Comparison of ENCODE assay signal across 24 cellular contexts in the genomic region with DNA sequence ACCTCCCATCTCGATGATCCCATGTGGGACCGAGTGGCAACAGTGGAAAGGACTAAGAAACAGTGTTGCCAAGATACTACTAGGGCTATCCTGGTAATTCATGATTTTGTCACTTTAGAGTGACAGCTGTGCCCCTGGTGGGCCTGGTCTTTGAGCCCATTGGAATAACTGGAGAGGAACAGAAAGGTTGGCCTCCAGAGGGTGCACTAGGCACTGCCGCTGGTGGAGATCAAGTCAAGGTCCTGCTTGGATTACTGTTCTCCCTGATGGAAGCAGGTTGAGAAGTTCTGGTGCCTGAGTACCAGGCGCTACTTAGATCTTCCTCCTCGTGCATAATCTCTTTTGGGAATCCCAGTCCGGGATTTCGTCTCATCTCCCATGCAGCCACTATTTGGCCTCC.
A peak's percentile ranks its signal among the peaks of the same experiment; 100 is the strongest.
DNase-seq lines count a peak whose midpoint lies in the region; ATAC-seq and TF ChIP-seq lines count a peak whose summit lies in the region.
"Had no signal": no experiment of that assay in that cellular context is flagged by ENCODE, and none has a peak within 500 bp of the region (broad histone marks: within the 10 kb centered on the region; RNA-seq: fewer than 3 reads in every experiment).

No MANE protein-coding gene starts in this region.

- CTCF ChIA-PET in OCI-LY7 (lab: Charles Lee; ENCODE audit: unreplicated experiment), result no interaction called here

- TF ChIP-seq CTCF in BE2C (IDR thresholded peaks at IDR 0.05; ENCODE audit: low read depth, low read length) (peak; percentile 48), GM23338 (conservative IDR thresholded peaks at IDR 0.05; ENCODE audit: low read depth in 2 of 2) (peak; percentile 35 to 69; a peak in 2 of 4 replicates), OCI-LY7 (conservative IDR thresholded peaks at IDR 0.05; ENCODE audit: low read length) (no peak; the same call in 1 of the 2 replicates), epithelial cell of proximal tubule (conservative IDR thresholded peaks at IDR 0.05; ENCODE audit: low read depth, low read length) (peak; percentile 10), heart left ventricle (IDR thresholded peaks at IDR 0.05) (no peak)

- no peaks in the 10 kb centered on the region for H3F3A ChIP-seq in GM23338 (replicated peaks; ENCODE audit: low read depth)

- H3K36me3 Mint-ChIP-seq in GM23338 (ENCODE audit: low read depth), result no peaks in the 10 kb centered on the region
- H3K36me3 Mint-ChIP-seq: activated CD8-positive, alpha-beta memory T cell treated with anti-CD3 and anti-CD28 coated beads, Interleukin-2, amount 10 ng/mL, durations not matched to agents 7 days and 5 days; CD14-positive monocyte had no signal

- H3K79me2 ChIP-seq in GM23338 (replicated peaks; ENCODE audit: insufficient read depth), result no peaks in the 10 kb centered on the region
- H3K79me2 ChIP-seq in OCI-LY7 (ENCODE audit: insufficient read depth, low read depth, low read length), result no peaks in the 10 kb centered on the region

- H3K27me3 Mint-ChIP-seq in GM23338 (ENCODE audit: insufficient read depth, low read depth, poor library complexity), result peaks cover 6% of the 10 kb centered on the region

- H3K4me3 ChIP-seq in BE2C (ENCODE audit: low read depth, low read length) (no peak overlapping the region), GM23338 (no peak overlapping the region), OCI-LY7 (ENCODE audit: low read depth, low read length, poor library complexity, severe bottlenecking) (no peak overlapping the region), epithelial cell of proximal tubule (ENCODE audit: low read depth, low read length) (no peak overlapping the region), heart left ventricle (no peak overlapping the region)
- H3K4me3 ChIP-seq: tibial artery had no signal

- 95 to 99% (median 97%) methylated on average over 6 to 7 of the region's 7 CpGs for WGBS in heart left ventricle, 4 donors

- H3K4me2 ChIP-seq in GM23338 (no peak overlapping the region), OCI-LY7 (ENCODE audit: low read length) (no peak overlapping the region)
- H3K4me2 ChIP-seq: SK-N-SH had no signal

- H2AFZ ChIP-seq in GM23338, result no peak overlapping the region
- H2AFZ ChIP-seq in OCI-LY7 (ENCODE audit: low read length), result no peak overlapping the region

- peak; percentile 46; the same call in 2 of the 3 replicates for ATAC-seq in GM23338
- ATAC-seq in heart left ventricle, result no peak
- ATAC-seq in GM18517 (IDR thresholded peaks at IDR 0.05; ENCODE audit: unreplicated experiment), result no peak
- ATAC-seq: activated CD8-positive, alpha-beta memory T cell treated with anti-CD3 and anti-CD28 coated beads, Interleukin-2, amount 10 ng/mL, durations not matched to agents 7 days and 5 days; esophagus mucosa; foreskin keratinocyte; stimulated activated naive CD8-positive, alpha-beta T cell treated with anti-CD3 and anti-CD28 coated beads, Interleukin-15, amount 100 ng/mL, for 72 hours had no signal

- H3K9me3 Mint-ChIP-seq in GM23338, result no peaks in the 10 kb centered on the region
- H3K9me3 Mint-ChIP-seq: activated CD4-positive, alpha-beta T cell treated with anti-CD3 and anti-CD28 coated beads, Interleukin-2, amount 10 ng/mL, durations not matched to agents 24 days and 14 days; activated naive CD4-positive, alpha-beta T cell treated with anti-CD3 and anti-CD28 coated beads for 36 hours; nephron; stimulated activated naive CD8-positive, alpha-beta T cell treated with anti-CD3 and anti-CD28 coated beads, Interleukin-15, amount 100 ng/mL, for 72 hours had no signal

- no peaks in the 10 kb centered on the region for H3K4me1 Mint-ChIP-seq in GM23338
- H3K4me1 Mint-ChIP-seq: activated CD8-positive, alpha-beta memory T cell treated with anti-CD3 and anti-CD28 coated beads, Interleukin-2, amount 10 ng/mL, durations not matched to agents 7 days and 5 days; CD14-positive monocyte; stimulated activated naive CD8-positive, alpha-beta T cell treated with anti-CD3 and anti-CD28 coated beads, Interleukin-15, amount 100 ng/mL, for 72 hours had no signal

- BruUV-seq in OCI-LY7 (replicated peaks; lab: Mats Ljungman, UMichigan), result no TSS peak

- DNase-seq in BE2C (peak; percentile 34), GM23338 (ENCODE audit: low spot score) (peak; percentile 33), OCI-LY7 (ENCODE audit: low spot score) (peak; percentile 2), epithelial cell of proximal tubule (ENCODE audit: low read depth) (no peak), CD1c-positive myeloid dendritic cell (ENCODE audit: extremely low spot score) (no peak), heart left ventricle (no peak), MV-4-11 (lab: John Stamatoyannopoulos, UW) (no peak)
- DNase-seq: activated CD4-positive, alpha-beta T cell treated with anti-CD3 and anti-CD28 coated beads, Interleukin-2, amount 10 ng/mL, durations not matched to agents 24 days and 14 days; activated CD8-positive, alpha-beta memory T cell treated with anti-CD3 and anti-CD28 coated beads, Interleukin-2, amount 10 ng/mL, durations not matched to agents 7 days and 5 days; activated naive CD4-positive, alpha-beta T cell treated with anti-CD3 and anti-CD28 coated beads for 36 hours; effector CD8-positive, alpha-beta T cell; foreskin keratinocyte; NCI-H1105 treated with DMSO at 0.1 percent for 48 hours; NCI-H2081; NCI-H446 treated with DMSO at 0.1 percent for 48 hours; SK-N-SH; stimulated activated naive CD8-positive, alpha-beta T cell treated with anti-CD3 and anti-CD28 coated beads, Interleukin-15, amount 100 ng/mL, for 72 hours; T-helper 2 cell; tibial artery had no signal

- H3K36me3 ChIP-seq in BE2C (no peaks in the 10 kb centered on the region), GM23338 (ENCODE audit: insufficient read depth) (no peaks in the 10 kb centered on the region; the same call in 1 of the 2 replicates), OCI-LY7 (ENCODE audit: insufficient read depth, low read length) (no peaks in the 10 kb centered on the region), heart left ventricle (no peaks in the 10 kb centered on the region)
- H3K36me3 ChIP-seq: tibial artery had no signal

- H3K27ac ChIP-seq in GM23338 (ENCODE audit: low read depth) (no peak overlapping the region), OCI-LY7 (ENCODE audit: low read depth, low read length, poor library complexity, severe bottlenecking) (no peak overlapping the region), heart left ventricle (no peak overlapping the region)
- H3K27ac ChIP-seq: foreskin keratinocyte, RWPE1 had no signal

- no peak overlapping the region for H3K27ac Mint-ChIP-seq in GM23338
- H3K27ac Mint-ChIP-seq: activated CD4-positive, alpha-beta T cell treated with anti-CD3 and anti-CD28 coated beads, Interleukin-2, amount 10 ng/mL, durations not matched to agents 24 days and 14 days; activated CD8-positive, alpha-beta memory T cell treated with anti-CD3 and anti-CD28 coated beads, Interleukin-2, amount 10 ng/mL, durations not matched to agents 7 days and 5 days; activated naive CD4-positive, alpha-beta T cell treated with anti-CD3 and anti-CD28 coated beads for 36 hours; CD14-positive monocyte; nephron; stimulated activated naive CD8-positive, alpha-beta T cell treated with anti-CD3 and anti-CD28 coated beads, Interleukin-15, amount 100 ng/mL, for 72 hours had no signal

- no peak overlapping the region for H3K4me3 Mint-ChIP-seq in GM23338
- H3K4me3 Mint-ChIP-seq: activated CD4-positive, alpha-beta T cell treated with anti-CD3 and anti-CD28 coated beads, Interleukin-2, amount 10 ng/mL, durations not matched to agents 24 days and 14 days; activated CD8-positive, alpha-beta memory T cell treated with anti-CD3 and anti-CD28 coated beads, Interleukin-2, amount 10 ng/mL, durations not matched to agents 7 days and 5 days; activated naive CD4-positive, alpha-beta T cell treated with anti-CD3 and anti-CD28 coated beads for 36 hours; CD14-positive monocyte; nephron; stimulated activated naive CD8-positive, alpha-beta T cell treated with anti-CD3 and anti-CD28 coated beads, Interleukin-15, amount 100 ng/mL, for 72 hours had no signal

- H3K4me1 ChIP-seq in BE2C (no peaks in the 10 kb centered on the region), GM23338 (ENCODE audit: insufficient read depth) (no peaks in the 10 kb centered on the region), OCI-LY7 (ENCODE audit: insufficient read depth, low read length, poor library complexity, severe bottlenecking) (no peaks in the 10 kb centered on the region), heart left ventricle (peaks cover 0 to 15% (median 0%) of the 10 kb centered on the region in 12 donors)
- H3K4me1 ChIP-seq: foreskin keratinocyte had no signal

- no peak for TF ChIP-seq POLR2A in heart left ventricle (IDR thresholded peaks at IDR 0.05)

- H3K9me2 ChIP-seq in GM23338 (ENCODE audit: insufficient read depth) (0 out of 2 replicates have a peak, but pooled peaks cover 6% of the 10 kb centered on the region), OCI-LY7 (ENCODE audit: insufficient read depth, low read length) (no peaks in the 10 kb centered on the region)
- H3K9me2 ChIP-seq: SK-N-SH had no signal

- POLR2A ChIA-PET in OCI-LY7 (lab: Charles Lee), result no interaction called here

- intact Hi-C loops in OCI-LY7 (cut with micrococcal nuclease; ENCODE audit: unreplicated experiment) (no loop called here), heart left ventricle (cut with DNase I) (loop anchor here in 1 of 10 donors (10.0 kb wide), 1 partner anchor 213 kb away; no protein-coding TSS in a partner anchor)

- no peaks in the 10 kb centered on the region for H4K20me1 ChIP-seq in GM23338 (replicated peaks; ENCODE audit: insufficient read depth)
- no peaks in the 10 kb centered on the region for H4K20me1 ChIP-seq in OCI-LY7 (ENCODE audit: insufficient read depth, low read length)

- H3K27me3 ChIP-seq in BE2C (no peaks in the 10 kb centered on the region), GM23338 (ENCODE audit: insufficient read depth) (no peaks in the 10 kb centered on the region), heart left ventricle (no peaks in the 10 kb centered on the region)
- H3K27me3 ChIP-seq: tibial artery had no signal

- H3K9me3 ChIP-seq in BE2C (no peaks in the 10 kb centered on the region), OCI-LY7 (ENCODE audit: low read length) (no peaks in the 10 kb centered on the region), heart left ventricle (no peaks in the 10 kb centered on the region)
- H3K9me3 ChIP-seq: SK-N-SH, tibial artery had no signal

TF ChIP-seq in GM23338, 12 proteins besides CTCF, POLR2A, EP300 and RAD21 (continues in another document):
- no peak for TF ChIP-seq EZH2phosphoT487 (IDR thresholded peaks at IDR 0.05; ENCODE audit: unreplicated experiment)
- TF ChIP-seq ZNF331 (CRISPR knock-in tag; IDR thresholded peaks at IDR 0.05; ENCODE audit: low read depth), result no peak
- TF ChIP-seq ZNF114 (CRISPR knock-in tag; IDR thresholded peaks at IDR 0.05), result no peak

Comparison
In these comparisons a context has a peak if more than half of its experiments do, and no peak if none do; other contexts are left out.
1. DNase-seq: peak in BE2C (single experiment), GM23338 (single experiment) and OCI-LY7 (single experiment); none in epithelial cell of proximal tubule (single experiment), CD1c-positive myeloid dendritic cell (single experiment), heart left ventricle (0 of 5) and MV-4-11 (single experiment).
2. CTCF ChIP-seq: peak in BE2C (single experiment), GM23338 (2 of 2) and epithelial cell of proximal tubule (single experiment); none in OCI-LY7 (single experiment) and heart left ventricle (0 of 12).